ENCODE assay signal across 8 cellular contexts in the genomic region with DNA sequence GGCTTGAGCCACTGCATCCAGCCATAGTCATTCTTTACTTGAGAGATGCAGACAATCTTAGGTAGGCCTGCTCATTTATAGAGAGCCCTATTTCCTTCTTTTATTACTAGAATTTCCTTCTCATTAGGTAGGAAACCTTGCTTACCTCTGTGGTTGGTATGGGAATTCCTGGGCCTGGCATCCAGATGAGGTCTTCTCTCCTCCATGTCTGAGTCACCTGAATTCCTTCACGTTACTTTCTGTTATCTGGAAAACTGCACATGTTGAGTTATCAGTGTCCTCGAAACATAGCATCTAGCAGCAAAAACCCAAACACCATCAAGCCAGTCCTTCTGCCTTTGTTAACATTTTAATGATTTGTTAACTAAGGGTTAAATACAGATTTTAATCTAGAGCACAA. TPM values are rescaled to one million over a fixed set of nuclear protein-coding genes. Genes with fewer than 3 reads are reported as not detected.
DNase-seq lines count a peak whose midpoint lies in the region; TF ChIP-seq lines count a peak whose summit lies in the region.

No MANE protein-coding gene starts in this region.

- H3K4me3 Mint-ChIP-seq in HFFc6, result peak overlapping the region; percentile 100
- no peak overlapping the region for H3K4me3 Mint-ChIP-seq in mesothelial cell of epicardium
- no peak overlapping the region for H3K4me3 Mint-ChIP-seq in progenitor cell of endocrine pancreas (ENCODE audit: low read depth)

- H3K4me1 Mint-ChIP-seq in HFFc6 (ENCODE audit: low read depth), result peaks cover 35% of the 10 kb centered on the region
- peaks cover 35% of the 10 kb centered on the region for H3K4me1 Mint-ChIP-seq in mesothelial cell of epicardium
- peaks cover 14% of the 10 kb centered on the region for H3K4me1 Mint-ChIP-seq in progenitor cell of endocrine pancreas (ENCODE audit: low read depth)

- no TSS peak for BruUV-seq in A673 (replicated peaks; lab: Mats Ljungman, UMichigan)

- H3K27me3 Mint-ChIP-seq in HFFc6 (ENCODE audit: insufficient read depth), result peaks cover 22% of the 10 kb centered on the region
- H3K27me3 Mint-ChIP-seq in mesothelial cell of epicardium (ENCODE audit: low read depth), result no peaks in the 10 kb centered on the region
- no peaks in the 10 kb centered on the region for H3K27me3 Mint-ChIP-seq in progenitor cell of endocrine pancreas

- no peak overlapping the region for H3K4me3 ChIP-seq in A673 (ENCODE audit: low read depth, low read length, poor library complexity, severe bottlenecking)

- POLR2A ChIA-PET in A673 (lab: Charles Lee; ENCODE audit: low non-redundant PET), result no interaction called here

- H3K27me3 ChIP-seq in A673 (replicated peaks; ENCODE audit: insufficient read depth, low read depth, low read length, poor library complexity), result no peaks in the 10 kb centered on the region

- no peaks in the 10 kb centered on the region for H3K4me1 ChIP-seq in A673 (ENCODE audit: insufficient read depth, low read length, poor library complexity, severe bottlenecking)

- peak overlapping the region; percentile 6 for H3K27ac ChIP-seq in A673 (ENCODE audit: low read depth, low read length, poor library complexity, severe bottlenecking)

- peaks cover 9% of the 10 kb centered on the region for H3K9me3 ChIP-seq in A673 (ENCODE audit: low read depth, low read length, poor library complexity, severe bottlenecking)

- H3K27ac Mint-ChIP-seq in HFFc6 (peak overlapping the region; percentile 99), mesothelial cell of epicardium (peak overlapping the region; percentile 65), progenitor cell of endocrine pancreas (no peak overlapping the region)

- in situ Hi-C loops in GM13977 (cut with MboI; ENCODE audit: low pct_unique_long_range_greater_than_20kb, low sequenced_read_pairs, unreplicated experiment), result no loop called here

- CTCF ChIA-PET in A673 (lab: Charles Lee), result interaction anchor here (0.6 kb wide), 1 partner anchor 27 kb away, joined by 3 read pairs; no protein-coding TSS in a partner anchor

- DNase-seq in A673 (ENCODE audit: low spot score) (no peak), HFFc6 (no peak), amniotic epithelial cell (ENCODE audit: low read depth) (peak; percentile 68), mesothelial cell of epicardium (ENCODE audit: low spot score in 2 of 2, unreplicated experiment in 2 of 2) (no peak), GM13977 (ENCODE audit: low spot score) (no peak), progenitor cell of endocrine pancreas (ENCODE audit: low spot score, unreplicated experiment) (no peak), inferior parietal cortex (ENCODE audit: extremely low spot score) (no peak)
- DNase-seq in activated CD4-positive, CD25-positive, alpha-beta regulatory T cell (lab: John Stamatoyannopoulos, UW), result no peak

- H3K36me3 Mint-ChIP-seq in HFFc6 (ENCODE audit: low read depth), result peaks cover 44% of the 10 kb centered on the region
- peaks cover 42% of the 10 kb centered on the region for H3K36me3 Mint-ChIP-seq in mesothelial cell of epicardium
- H3K36me3 Mint-ChIP-seq in progenitor cell of endocrine pancreas (ENCODE audit: insufficient read depth), result peaks cover 36% of the 10 kb centered on the region

- H3K9me3 Mint-ChIP-seq in HFFc6, result peaks cover 25% of the 10 kb centered on the region
- peaks cover 3% of the 10 kb centered on the region for H3K9me3 Mint-ChIP-seq in mesothelial cell of epicardium
- H3K9me3 Mint-ChIP-seq in progenitor cell of endocrine pancreas (ENCODE audit: low read depth), result peaks cover 9% of the 10 kb centered on the region

- peaks cover 60% of the 10 kb centered on the region for H3K36me3 ChIP-seq in A673 (ENCODE audit: insufficient read depth, low read length, poor library complexity, severe bottlenecking)

- intact Hi-C loops in A673 (cut with micrococcal nuclease; ENCODE audit: unreplicated experiment), result no loop called here

- TF ChIP-seq CTCF in A673 (conservative IDR thresholded peaks at IDR 0.05; ENCODE audit: low read depth, low read length), result no peak
- TF ChIP-seq CTCF in HFFc6 (IDR thresholded peaks at IDR 0.05), result no peak
- TF ChIP-seq CTCF in mesothelial cell of epicardium (IDR thresholded peaks at IDR 0.05; ENCODE audit: unreplicated experiment), result no peak
- TF ChIP-seq CTCF in GM13977 (IDR thresholded peaks at IDR 0.05; ENCODE audit: extremely low read depth, insufficient read depth, missing control alignments), result no peak
- TF ChIP-seq CTCF in progenitor cell of endocrine pancreas (IDR thresholded peaks at IDR 0.05; ENCODE audit: unreplicated experiment), result no peak

RNA-seq across cellular contexts. Expression of a gene that starts 2.2 kb away (rescaled TPM):
- total RNA-seq in A673 (2021), result 15.4 and 19.0 TPM in 2 replicates
- total RNA-seq in HFFc6 (2021; fragmentation: NEBNext Ultra II Directional; extraction: Animal tissue kit (Norgen Biotek cat#: 25700)), result 10 to 100 TPM; 36.1 to 41.0 (median 38.7) TPM
- 15.5 to 16.8 TPM (median 15.9 TPM) in 3 replicates for total RNA-seq in mesothelial cell of epicardium
- 10.0 and 10.7 TPM in 2 replicates for total RNA-seq in progenitor cell of endocrine pancreas

RNA-seq across cellular contexts. Expression of a gene that starts 56.4 kb away (rescaled TPM):
- total RNA-seq in A673 (2021) (62.4 and 62.9 TPM in 2 replicates), mesothelial cell of epicardium (37.9 to 40.2 TPM (median 38.0 TPM) in 3 replicates), progenitor cell of endocrine pancreas (41.7 and 46.0 TPM in 2 replicates)
- total RNA-seq in HFFc6 (2021; fragmentation: NEBNext Ultra II Directional; extraction: Animal tissue kit (Norgen Biotek cat#: 25700)), result 10 to 100 TPM; 26.8 to 32.2 (median 30.5) TPM
